In the genomic region with DNA sequence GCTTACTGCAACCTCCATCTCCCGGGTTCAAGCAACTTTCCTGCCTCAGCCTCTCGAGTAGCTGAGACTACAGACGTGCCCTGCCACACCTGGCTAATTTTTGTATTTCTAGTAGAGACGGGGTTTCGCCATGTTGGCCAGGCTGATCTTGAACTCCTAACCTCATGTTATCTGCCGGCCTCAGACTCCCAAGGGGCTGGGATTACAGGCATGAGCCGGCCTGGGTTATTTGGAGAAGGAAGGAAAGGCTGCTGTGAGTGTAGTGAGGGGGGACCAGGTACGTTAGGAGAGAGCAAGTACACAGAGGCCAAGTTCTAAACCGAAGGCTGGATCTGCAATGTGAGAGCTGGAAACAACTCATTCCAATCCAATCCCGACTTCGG, we compare ENCODE assay signal across 7 cellular contexts. TPM values are rescaled to one million over a fixed set of nuclear protein-coding genes. Genes with fewer than 3 reads are reported as not detected.
DNase-seq lines count a peak whose midpoint lies in the region; ATAC-seq and TF ChIP-seq lines count a peak whose summit lies in the region.
"Had no signal": no experiment of that assay in that cellular context is flagged by ENCODE, and none has a peak within 500 bp of the region (broad histone marks: within the 10 kb centered on the region; RNA-seq: fewer than 3 reads in every experiment).

No MANE protein-coding gene starts in this region.

- H3K4me3 ChIP-seq in A673 (ENCODE audit: low read depth, low read length, poor library complexity, severe bottlenecking) (peak overlapping the region; percentile 24), WERI-Rb-1 (ENCODE audit: low read depth, low read length) (peak overlapping the region; percentile 20), lung (peak overlapping the region; percentile 36)

- H3K36me3 ChIP-seq in A673 (ENCODE audit: insufficient read depth, low read length, poor library complexity, severe bottlenecking): no peaks in the 10 kb centered on the region
- no peaks in the 10 kb centered on the region for H3K36me3 ChIP-seq in WERI-Rb-1
- H3K36me3 ChIP-seq in lung (ENCODE audit: control insufficient read depth in 2 of 2, insufficient read depth in 2 of 2, low read length in 2 of 2): peaks cover 0 to 3% of the 10 kb centered on the region in 2 donors

- H3K27ac ChIP-seq in A673 (ENCODE audit: low read depth, low read length, poor library complexity, severe bottlenecking) (no peak overlapping the region), WERI-Rb-1 (peak overlapping the region; percentile 34), lung (ENCODE audit: low read depth in 1 of 2, low read length in 1 of 2) (peak overlapping the region; percentile 0 to 84)

- no peak for ATAC-seq in lung (ENCODE audit: insufficient read depth, low FRiP score)

- CTCF ChIA-PET in A673 (lab: Charles Lee): interaction anchor here (1.2 kb wide), 1 partner anchor 149 kb away, joined by 3 read pairs; no protein-coding TSS in a partner anchor

- no peaks in the 10 kb centered on the region for H3K9me3 ChIP-seq in A673 (ENCODE audit: low read depth, low read length, poor library complexity, severe bottlenecking)
- no peaks in the 10 kb centered on the region for H3K9me3 ChIP-seq in WERI-Rb-1 (ENCODE audit: severe bottlenecking)
- H3K9me3 ChIP-seq in lung (ENCODE audit: control insufficient read depth in 2 of 2, insufficient read depth in 1 of 2, low read length in 1 of 2): no peaks in the 10 kb centered on the region

- H3K27me3 ChIP-seq in A673 (replicated peaks; ENCODE audit: insufficient read depth, low read depth, low read length, poor library complexity): no peaks in the 10 kb centered on the region
- no peaks in the 10 kb centered on the region for H3K27me3 ChIP-seq in WERI-Rb-1 (ENCODE audit: insufficient read depth, low read depth, severe bottlenecking)
- H3K27me3 ChIP-seq in lung (ENCODE audit: control insufficient read depth, insufficient read depth): no peaks in the 10 kb centered on the region

- intact Hi-C loops in A673 (cut with micrococcal nuclease; ENCODE audit: unreplicated experiment): no loop called here

- 24 to 42% methylated on average over 11 of the region's 11 CpGs for WGBS in lung, 2 donors

- no TSS peak for BruUV-seq in A673 (replicated peaks; lab: Mats Ljungman, UMichigan)

- POLR2A ChIA-PET in A673 (lab: Charles Lee; ENCODE audit: low non-redundant PET): no interaction called here

- DNase-seq in A673 (ENCODE audit: low spot score) (no peak), WERI-Rb-1 (no peak), lung (ENCODE audit: low spot score) (no peak), NCI-H748 treated with DMSO at 0.1 percent for 48 hours (lab: John Stamatoyannopoulos, UW) (no peak), HT-29 (ENCODE audit: low spot score) (no peak), SHP77 (lab: John Stamatoyannopoulos, UW) (no peak)

- H3K4me1 ChIP-seq in A673 (ENCODE audit: insufficient read depth, low read length, poor library complexity, severe bottlenecking) (no peaks in the 10 kb centered on the region), lung (ENCODE audit: control insufficient read depth in 2 of 2, insufficient read depth in 2 of 2, low read length in 2 of 2) (peaks cover 0 to 10% of the 10 kb centered on the region in 2 donors)

- TF ChIP-seq CTCF in A673 (conservative IDR thresholded peaks at IDR 0.05; ENCODE audit: low read depth, low read length) (no peak), WERI-Rb-1 (IDR thresholded peaks at IDR 0.05; ENCODE audit: low read depth, low read length) (no peak), lung (IDR thresholded peaks at IDR 0.05; ENCODE audit: control extremely low read depth, extremely low read depth) (no peak)

RNA-seq across cellular contexts. Expression of gene BATF2, which starts 0.5 kb away (rescaled TPM):
- total RNA-seq in A673 (2021): not detected in 2 replicates
- total RNA-seq in lung: 1 to 10 TPM; 2.9 to 6.3 TPM
- 1 to 10 TPM; 3.7 to 7.4 TPM for polyA plus RNA-seq in lung
- total RNA-seq in HT-29 (2014; rRNA removed; shearing (Covaris generic)): 1.6 and 2.5 TPM in 2 replicates

RNA-seq across cellular contexts. Expression of gene ARL2, which starts 17.6 kb away (rescaled TPM):
- total RNA-seq in A673 (2021): 98.9 and 110 TPM in 2 replicates
- total RNA-seq in lung: 10 to 100 TPM; 37.4 to 95.4 TPM
- 100 to 1,000 TPM in 1 of 2 donors, 10 to 100 TPM in 1; 92.5 to 127 TPM for polyA plus RNA-seq in lung
- 103 and 104 TPM in 2 replicates for total RNA-seq in HT-29 (2014; rRNA removed; shearing (Covaris generic))

RNA-seq across cellular contexts. Expression of gene MAJIN, which starts 24.4 kb away (rescaled TPM):
- total RNA-seq in A673 (2021): not detected in 2 replicates
- total RNA-seq in lung: under 1 TPM in 1 of 2 donors, not detected in 1; 0.55 TPM
- under 1 TPM; 0.24 to 0.39 TPM for polyA plus RNA-seq in lung
- not detected in 2 replicates for total RNA-seq in HT-29 (2014; rRNA removed; shearing (Covaris generic))
- total RNA-seq: mucosa of gallbladder had no signal

RNA-seq across cellular contexts. Expression of gene SNX15, which starts 30.9 kb away (rescaled TPM):
- 28.3 and 34.7 TPM in 2 replicates for total RNA-seq in A673 (2021)
- 10 to 100 TPM; 16.2 to 28.4 TPM for total RNA-seq in lung
- 10 to 100 TPM; 18.4 to 19.4 TPM for polyA plus RNA-seq in lung
- total RNA-seq in HT-29 (2014; rRNA removed; shearing (Covaris generic)): 26.5 and 36.1 TPM in 2 replicates

RNA-seq across cellular contexts. Expression of gene SAC3D1, which starts 44.7 kb away (rescaled TPM):
- 41.9 and 43.9 TPM in 2 replicates for total RNA-seq in A673 (2021)
- 10 to 100 TPM in 1 of 2 donors, 1 to 10 TPM in 1; 5.1 to 17.6 TPM for total RNA-seq in lung
- 10 to 100 TPM; 12.7 to 15.9 TPM for polyA plus RNA-seq in lung
- 52.4 and 52.5 TPM in 2 replicates for total RNA-seq in HT-29 (2014; rRNA removed; shearing (Covaris generic))
